ENCODE assay signal across 1 cellular context in genomic region chr3:46703013-46703520, GRCh38.
TF ChIP-seq lines count a peak whose summit lies in the region.

No MANE protein-coding gene starts in this region.

TF ChIP-seq in HepG2, 621 proteins besides CTCF, POLR2A, EP300 and RAD21:
- TF ChIP-seq, protein P1, sequence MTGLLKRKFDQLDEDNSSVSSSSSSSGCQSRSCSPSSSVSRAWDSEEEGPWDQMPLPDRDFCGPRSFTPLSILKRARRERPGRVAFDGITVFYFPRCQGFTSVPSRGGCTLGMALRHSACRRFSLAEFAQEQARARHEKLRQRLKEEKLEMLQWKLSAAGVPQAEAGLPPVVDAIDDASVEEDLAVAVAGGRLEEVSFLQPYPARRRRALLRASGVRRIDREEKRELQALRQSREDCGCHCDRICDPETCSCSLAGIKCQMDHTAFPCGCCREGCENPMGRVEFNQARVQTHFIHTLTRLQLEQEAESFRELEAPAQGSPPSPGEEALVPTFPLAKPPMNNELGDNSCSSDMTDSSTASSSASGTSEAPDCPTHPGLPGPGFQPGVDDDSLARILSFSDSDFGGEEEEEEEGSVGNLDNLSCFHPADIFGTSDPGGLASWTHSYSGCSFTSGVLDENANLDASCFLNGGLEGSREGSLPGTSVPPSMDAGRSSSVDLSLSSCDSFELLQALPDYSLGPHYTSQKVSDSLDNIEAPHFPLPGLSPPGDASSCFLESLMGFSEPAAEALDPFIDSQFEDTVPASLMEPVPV (CRISPR knock-in tag; IDR thresholded peaks at IDR 0.05), result no peak
- TF ChIP-seq SNAPC2 (CRISPR knock-in tag; IDR thresholded peaks at IDR 0.05) (no peak), ZSCAN25 (CRISPR knock-in tag; IDR thresholded peaks at IDR 0.05) (no peak), JUN (CRISPR knock-in tag; IDR thresholded peaks at IDR 0.05) (no peak), FLYWCH1 (CRISPR knock-in tag; IDR thresholded peaks at IDR 0.05) (no peak), HMG20A (CRISPR knock-in tag; IDR thresholded peaks at IDR 0.05; ENCODE audit: borderline replicate concordance) (no peak), ZNF792 (CRISPR knock-in tag; IDR thresholded peaks at IDR 0.05) (no peak), NR1H2 (CRISPR knock-in tag; IDR thresholded peaks at IDR 0.05; ENCODE audit: borderline replicate concordance, low read depth) (no peak), PBX3 (CRISPR knock-in tag; IDR thresholded peaks at IDR 0.05; ENCODE audit: borderline replicate concordance) (no peak), DNMT3B (CRISPR knock-in tag; conservative IDR thresholded peaks at IDR 0.05) (no peak), ZBTB8A (CRISPR knock-in tag; IDR thresholded peaks at IDR 0.05; ENCODE audit: borderline replicate concordance, low read depth) (no peak), TAF1 (CRISPR knock-in tag; IDR thresholded peaks at IDR 0.05) (no peak), MXD4 (CRISPR knock-in tag; IDR thresholded peaks at IDR 0.05) (no peak), HIVEP1 (CRISPR knock-in tag; IDR thresholded peaks at IDR 0.05) (no peak), RFXANK (CRISPR knock-in tag; IDR thresholded peaks at IDR 0.05) (no peak), ZNF891 (CRISPR knock-in tag; IDR thresholded peaks at IDR 0.05) (no peak), TFE3 (CRISPR knock-in tag; IDR thresholded peaks at IDR 0.05) (no peak)
- TF ChIP-seq, protein P2, sequence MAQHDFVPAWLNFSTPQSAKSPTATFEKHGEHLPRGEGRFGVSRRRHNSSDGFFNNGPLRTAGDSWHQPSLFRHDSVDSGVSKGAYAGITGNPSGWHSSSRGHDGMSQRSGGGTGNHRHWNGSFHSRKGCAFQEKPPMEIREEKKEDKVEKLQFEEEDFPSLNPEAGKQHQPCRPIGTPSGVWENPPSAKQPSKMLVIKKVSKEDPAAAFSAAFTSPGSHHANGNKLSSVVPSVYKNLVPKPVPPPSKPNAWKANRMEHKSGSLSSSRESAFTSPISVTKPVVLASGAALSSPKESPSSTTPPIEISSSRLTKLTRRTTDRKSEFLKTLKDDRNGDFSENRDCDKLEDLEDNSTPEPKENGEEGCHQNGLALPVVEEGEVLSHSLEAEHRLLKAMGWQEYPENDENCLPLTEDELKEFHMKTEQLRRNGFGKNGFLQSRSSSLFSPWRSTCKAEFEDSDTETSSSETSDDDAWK (CRISPR knock-in tag; IDR thresholded peaks at IDR 0.05), result no peak
- TF ChIP-seq, protein P3, sequence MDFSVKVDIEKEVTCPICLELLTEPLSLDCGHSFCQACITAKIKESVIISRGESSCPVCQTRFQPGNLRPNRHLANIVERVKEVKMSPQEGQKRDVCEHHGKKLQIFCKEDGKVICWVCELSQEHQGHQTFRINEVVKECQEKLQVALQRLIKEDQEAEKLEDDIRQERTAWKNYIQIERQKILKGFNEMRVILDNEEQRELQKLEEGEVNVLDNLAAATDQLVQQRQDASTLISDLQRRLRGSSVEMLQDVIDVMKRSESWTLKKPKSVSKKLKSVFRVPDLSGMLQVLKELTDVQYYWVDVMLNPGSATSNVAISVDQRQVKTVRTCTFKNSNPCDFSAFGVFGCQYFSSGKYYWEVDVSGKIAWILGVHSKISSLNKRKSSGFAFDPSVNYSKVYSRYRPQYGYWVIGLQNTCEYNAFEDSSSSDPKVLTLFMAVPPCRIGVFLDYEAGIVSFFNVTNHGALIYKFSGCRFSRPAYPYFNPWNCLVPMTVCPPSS (IDR thresholded peaks at IDR 0.05), result no peak
- TF ChIP-seq, protein P4, sequence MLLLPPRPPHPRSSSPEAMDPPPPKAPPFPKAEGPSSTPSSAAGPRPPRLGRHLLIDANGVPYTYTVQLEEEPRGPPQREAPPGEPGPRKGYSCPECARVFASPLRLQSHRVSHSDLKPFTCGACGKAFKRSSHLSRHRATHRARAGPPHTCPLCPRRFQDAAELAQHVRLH (CRISPR knock-in tag; IDR thresholded peaks at IDR 0.05; ENCODE audit: borderline replicate concordance, low read depth), result no peak
